ENCODE assay signal across 2 cellular contexts in genomic region chr10:93402192-93402591, GRCh38.
TF ChIP-seq lines count a peak whose summit lies in the region.

No MANE protein-coding gene starts in this region.

TF ChIP-seq in IMR-90, 13 proteins besides CTCF, POLR2A, EP300 and RAD21:
- TF ChIP-seq FOS (IDR thresholded peaks at IDR 0.05; ENCODE audit: low read depth, low read length), result no peak
- TF ChIP-seq MAZ (IDR thresholded peaks at IDR 0.05; ENCODE audit: borderline replicate concordance, low read depth, low read length), result no peak
- no peak for TF ChIP-seq RFX5 (IDR thresholded peaks at IDR 0.05; ENCODE audit: low read depth, low read length)
- no peak for TF ChIP-seq CEBPB (IDR thresholded peaks at IDR 0.05; ENCODE audit: low read depth, low read length)
- no peak for TF ChIP-seq SMC3 (IDR thresholded peaks at IDR 0.05; ENCODE audit: low read depth, low read length)
- TF ChIP-seq MAFK (IDR thresholded peaks at IDR 0.05; ENCODE audit: low read depth, low read length), result no peak
- no peak for TF ChIP-seq RCOR1 (IDR thresholded peaks at IDR 0.05; ENCODE audit: insufficient replicate concordance, low read length)
- no peak for TF ChIP-seq BHLHE40 (IDR thresholded peaks at IDR 0.05; ENCODE audit: low read depth, low read length)
- no peak for TF ChIP-seq MXI1 (IDR thresholded peaks at IDR 0.05; ENCODE audit: borderline replicate concordance, low read depth, low read length)
- TF ChIP-seq CHD1 (IDR thresholded peaks at IDR 0.05; ENCODE audit: low read depth, low read length), result no peak
- TF ChIP-seq ELK1 (IDR thresholded peaks at IDR 0.05; ENCODE audit: borderline replicate concordance, low read depth, low read length), result no peak
- TF ChIP-seq NFE2L2 (IDR thresholded peaks at IDR 0.05; ENCODE audit: low read depth, low read length), result no peak
- no peak for TF ChIP-seq USF2 (IDR thresholded peaks at IDR 0.05; ENCODE audit: low read depth, low read length)
TF ChIP-seq in IMR-90: peak in this region for 0.

TF ChIP-seq in K562, 482 proteins besides CTCF, POLR2A, EP300 and RAD21:
- TF ChIP-seq ZNF239 (CRISPR knock-in tag; IDR thresholded peaks at IDR 0.05), result peak; percentile 93
- no peak for TF ChIP-seq GMEB1 (CRISPR knock-in tag; IDR thresholded peaks at IDR 0.05)
- TF ChIP-seq NR2C2 (CRISPR knock-in tag; IDR thresholded peaks at IDR 0.05), result no peak
- TF ChIP-seq NR2C2 (tag; IDR thresholded peaks at IDR 0.05), result peak; percentile 14; the same call in 1 of the 2 replicates
